15 cellular contexts compared by ENCODE assay signal in genomic region chr12:114902665-114903393, GRCh38.
DNase-seq lines count a peak whose midpoint lies in the region; ATAC-seq, FAIRE-seq and TF ChIP-seq lines count a peak whose summit lies in the region.
"Had no signal": no experiment of that assay in that cellular context is flagged by ENCODE, and none has a peak within 500 bp of the region (broad histone marks: within the 10 kb centered on the region; RNA-seq: fewer than 3 reads in every experiment).

No MANE protein-coding gene starts in this region.

- H3K9ac ChIP-seq in HepG2 (ENCODE audit: insufficient read depth, low read depth, low read length) (no peak overlapping the region), OCI-LY3 (ENCODE audit: low read length) (no peak overlapping the region)

- H3K4me3 ChIP-seq in HepG2 (replicated peaks in 1 of 3; ENCODE audit: insufficient read depth in 1 of 3, low read depth in 2 of 3, low read length in 3 of 3) (no peak overlapping the region), right lobe of liver (no peak overlapping the region), OCI-LY3 (ENCODE audit: low read length) (peak overlapping the region; percentile 40; the same call in 1 of the 2 replicates), fibroblast of the aortic adventitia (ENCODE audit: low read depth, low read length) (no peak overlapping the region)
- H3K4me3 ChIP-seq: skin epidermis, tibial nerve had no signal

- H3K9me3 Mint-ChIP-seq in activated CD4-positive, alpha-beta memory T cell treated with anti-CD3 and anti-CD28 coated beads for 36 hours = peaks cover 7% of the 10 kb centered on the region

- CTCF ChIA-PET in HepG2 (lab: Yijun Ruan, JAX; ENCODE audit: low intra/inter-chr PET ratio, low total read pairs) = no interaction called here
- CTCF ChIA-PET in activated CD4-positive, alpha-beta memory T cell treated with anti-CD3 and anti-CD28 coated beads for 36 hours (lab: Charles Lee) = no interaction called here

- H2AFZ ChIP-seq in HepG2 (ENCODE audit: low read length) (no peak overlapping the region), OCI-LY3 (ENCODE audit: low read depth, low read length) (no peak overlapping the region)

- H3K36me3 ChIP-seq in HepG2 (replicated peaks in 1 of 2; ENCODE audit: control insufficient read depth in 1 of 2, insufficient read depth in 2 of 2, low read length in 2 of 2) = no peaks in the 10 kb centered on the region
- no peaks in the 10 kb centered on the region for H3K36me3 ChIP-seq in right lobe of liver
- H3K36me3 ChIP-seq in OCI-LY3 (replicated peaks; ENCODE audit: low read depth, low read length) = no peaks in the 10 kb centered on the region
- H3K36me3 ChIP-seq: tibial nerve had no signal

- intact Hi-C loops in HepG2 (cut with micrococcal nuclease; ENCODE audit: unreplicated experiment) (no loop called here), right lobe of liver (cut with DNase I) (no loop called here)
- intact Hi-C loops in activated CD4-positive, alpha-beta memory T cell treated with anti-CD3 and anti-CD28 coated beads for 36 hours (cut with micrococcal nuclease) = no loop called here

- no TSS peak for BruUV-seq in HepG2 (replicated peaks; lab: Mats Ljungman, UMichigan)

- no peaks in the 10 kb centered on the region for H3K36me3 Mint-ChIP-seq in activated CD4-positive, alpha-beta memory T cell treated with anti-CD3 and anti-CD28 coated beads for 36 hours
- H3K36me3 Mint-ChIP-seq: naive thymus-derived CD8-positive, alpha-beta T cell had no signal

- H4K20me1 ChIP-seq in HepG2 (ENCODE audit: insufficient read depth, low read length) (no peaks in the 10 kb centered on the region), OCI-LY3 (ENCODE audit: insufficient read depth, low read length) (no peaks in the 10 kb centered on the region)

- DNase-seq in HepG2 (ENCODE audit: low spot score) = peak; percentile 28
- DNase-seq in right lobe of liver = no peak
- peak; percentile 81 for DNase-seq in fibroblast of the aortic adventitia (ENCODE audit: low read depth)
- no peak for DNase-seq in activated CD4-positive, alpha-beta memory T cell treated with anti-CD3 and anti-CD28 coated beads for 36 hours
- DNase-seq in activated CD8-positive, alpha-beta memory T cell treated with anti-CD3 and anti-CD28 coated beads for 24 hours = no peak
- DNase-seq in stimulated activated CD4-positive, alpha-beta T cell treated with anti-CD3 and anti-CD28 coated beads, Interleukin-4, amount 100 ng/mL, for 4 hours = no peak
- DNase-seq: activated naive CD4-positive, alpha-beta T cell treated with Interleukin-2 at 50 U/mL for 16 hours; foreskin melanocyte; naive thymus-derived CD8-positive, alpha-beta T cell; NCI-H2227 treated with DMSO at 0.1 percent for 48 hours had no signal

- TF ChIP-seq CTCF in HepG2 (CRISPR knock-in tag; IDR thresholded peaks at IDR 0.05) (no peak), right lobe of liver (IDR thresholded peaks at IDR 0.05) (no peak), OCI-LY3 (IDR thresholded peaks at IDR 0.05; ENCODE audit: low read depth, low read length) (no peak), fibroblast of the aortic adventitia (IDR thresholded peaks at IDR 0.05; ENCODE audit: insufficient read depth, low read length) (no peak)

- no peak for TF ChIP-seq RAD21 in HepG2 (CRISPR knock-in tag; IDR thresholded peaks at IDR 0.05)

- no peak overlapping the region for H3K4me3 Mint-ChIP-seq in activated CD4-positive, alpha-beta memory T cell treated with anti-CD3 and anti-CD28 coated beads for 36 hours
- H3K4me3 Mint-ChIP-seq: naive thymus-derived CD8-positive, alpha-beta T cell had no signal

- H3K27ac ChIP-seq in HepG2 (ENCODE audit: extremely low read length, insufficient read depth, low read length) (no peak overlapping the region), right lobe of liver (no peak overlapping the region), OCI-LY3 (ENCODE audit: low read length) (peak overlapping the region; percentile 57)
- H3K27ac ChIP-seq: skin epidermis, tibial nerve had no signal

- H3K27me3 ChIP-seq in HepG2 (ENCODE audit: control insufficient read depth in 1 of 2, insufficient read depth in 2 of 2, low read length in 2 of 2) (peaks cover 1 to 6% of the 10 kb centered on the region in 2 experiments; a peak in 1 of 5 replicates), right lobe of liver (no peaks in the 10 kb centered on the region), OCI-LY3 (ENCODE audit: low read depth, low read length) (no peaks in the 10 kb centered on the region)
- H3K27me3 ChIP-seq: tibial nerve had no signal

- in situ Hi-C loops in HepG2 (cut with HindIII; ENCODE audit: extremely low pct_ligation_motif_present, low pct_unique_long_range_greater_than_20kb) = no loop called here

- H3K4me1 Mint-ChIP-seq in activated CD4-positive, alpha-beta memory T cell treated with anti-CD3 and anti-CD28 coated beads for 36 hours (ENCODE audit: low read depth) = no peaks in the 10 kb centered on the region
- H3K4me1 Mint-ChIP-seq: naive thymus-derived CD8-positive, alpha-beta T cell had no signal

- TF ChIP-seq POLR2A in HepG2 (IDR thresholded peaks at IDR 0.05; ENCODE audit: insufficient read depth in 1 of 2, low read depth in 2 of 2, low read length in 2 of 2) (no peak), right lobe of liver (IDR thresholded peaks at IDR 0.05) (no peak)

- H3K4me2 ChIP-seq in HepG2 (ENCODE audit: low read depth, low read length) = peak overlapping the region; percentile 33; the same call in 1 of the 2 replicates
- peak overlapping the region; percentile 75 for H3K4me2 ChIP-seq in OCI-LY3 (ENCODE audit: low read length)

- H3K79me2 ChIP-seq in HepG2 (ENCODE audit: insufficient read depth, low read length) (no peaks in the 10 kb centered on the region), OCI-LY3 (ENCODE audit: low read length) (no peaks in the 10 kb centered on the region)

- 17% methylated on average over 13 of the region's 13 CpGs for WGBS in HepG2 (ENCODE audit: low lambda C conversion rate)
- WGBS in right lobe of liver (ENCODE audit: insufficient coverage, low coverage, low lambda C conversion rate, missing lambda C conversion rate) = 77% methylated on average over 12 of the region's 13 CpGs

- peaks cover 15% of the 10 kb centered on the region; the same call in 1 of the 2 replicates for H3K4me1 ChIP-seq in HepG2 (ENCODE audit: insufficient read depth, low read length)
- peaks cover 0 to 3% (median 0%) of the 10 kb centered on the region in 4 donors for H3K4me1 ChIP-seq in right lobe of liver
- H3K4me1 ChIP-seq in OCI-LY3 (ENCODE audit: low read length) = peaks cover 41% of the 10 kb centered on the region
- H3K4me1 ChIP-seq: tibial nerve had no signal

- H3K9me3 ChIP-seq in HepG2 (ENCODE audit: low read length) (no peaks in the 10 kb centered on the region), right lobe of liver (no peaks in the 10 kb centered on the region), OCI-LY3 (ENCODE audit: insufficient read depth, low read length) (peaks cover 4% of the 10 kb centered on the region; the same call in 1 of the 2 replicates)

- no peaks in the 10 kb centered on the region for H3K27me3 Mint-ChIP-seq in activated CD4-positive, alpha-beta memory T cell treated with anti-CD3 and anti-CD28 coated beads for 36 hours

- no peak for TF ChIP-seq EP300 in HepG2 (IDR thresholded peaks at IDR 0.05; ENCODE audit: low read depth in 2 of 2, low read length in 2 of 2)
- TF ChIP-seq EP300 in HepG2 (CRISPR knock-in tag; IDR thresholded peaks at IDR 0.05; ENCODE audit: borderline replicate concordance) = no peak

- no peak overlapping the region for H3K27ac Mint-ChIP-seq in activated CD4-positive, alpha-beta memory T cell treated with anti-CD3 and anti-CD28 coated beads for 36 hours
- H3K27ac Mint-ChIP-seq: naive thymus-derived CD8-positive, alpha-beta T cell had no signal

- POLR2A ChIA-PET in HepG2 (lab: Yijun Ruan, JAX) = interaction anchor here (0.8 kb wide), 1 partner anchor 219 kb away, joined by 4 read pairs; the partner anchor contains the start of gene TBX3
- POLR2A ChIA-PET in activated CD4-positive, alpha-beta memory T cell treated with anti-CD3 and anti-CD28 coated beads for 36 hours (lab: Charles Lee) = no interaction called here

- ATAC-seq in HepG2 (peak; percentile 63; the same call in 2 of the 3 replicates), right lobe of liver (no peak), GM18502 (IDR thresholded peaks at IDR 0.05; ENCODE audit: poor library complexity, unreplicated experiment) (no peak)
- ATAC-seq: naive thymus-derived CD8-positive, alpha-beta T cell had no signal

- FAIRE-seq in HepG2 (lab: Jason Lieb, UNC) = no peak
- FAIRE-seq: A204.1 had no signal

TF ChIP-seq in HepG2, 621 proteins besides CTCF, POLR2A, EP300 and RAD21:
- TF ChIP-seq TEAD3 (CRISPR knock-in tag; optimal IDR thresholded peaks at IDR 0.05; ENCODE audit: borderline replicate concordance) = peak; percentile 32
- no peak for TF ChIP-seq ZNF224 (CRISPR knock-in tag; IDR thresholded peaks at IDR 0.05)
- no peak for TF ChIP-seq ZFP90 (CRISPR knock-in tag; IDR thresholded peaks at IDR 0.05; ENCODE audit: borderline replicate concordance)
- peak; percentile 58; the same call in 1 of the 2 replicates for TF ChIP-seq MNT (IDR thresholded peaks at IDR 0.05)
TF ChIP-seq in HepG2: peak in this region for 2.

Comparison
In these comparisons a context has a peak if more than half of its experiments do, and no peak if none do; other contexts are left out.
1. DNase-seq: peak in HepG2 (single experiment) and fibroblast of the aortic adventitia (single experiment); none in right lobe of liver (0 of 3), activated CD4-positive, alpha-beta memory T cell treated with anti-CD3 and anti-CD28 coated beads for 36 hours (single experiment), activated CD8-positive, alpha-beta memory T cell treated with anti-CD3 and anti-CD28 coated beads for 24 hours (single experiment) and stimulated activated CD4-positive, alpha-beta T cell treated with anti-CD3 and anti-CD28 coated beads, Interleukin-4, amount 100 ng/mL, for 4 hours (0 of 2).